In genomic region chr1:193118803-193119730, GRCh38 we compare ENCODE assay signal across 17 cellular contexts.
"Had no signal": no experiment of that assay in that cellular context is flagged by ENCODE, and none has a peak within 500 bp of the region (broad histone marks: within the 10 kb centered on the region; RNA-seq: fewer than 3 reads in every experiment).

No MANE protein-coding gene starts in this region.

- H3K4me3 Mint-ChIP-seq: activated B cell treated with CpG ODN at 0.5 μM for 24 hours; activated T-cell treated with anti-CD3 and anti-CD28 coated beads, Interleukin-2, amount 50 U/mL, for 4 hours had no signal

- H3K9me3 Mint-ChIP-seq: activated B cell treated with CpG ODN at 0.5 μM for 24 hours; activated T-cell treated with anti-CD3 and anti-CD28 coated beads, Interleukin-2, amount 50 U/mL, for 4 hours; naive B cell had no signal

- FAIRE-seq: colon had no signal

- H3K27ac ChIP-seq: cardiac muscle cell, psoas muscle, suprapubic skin had no signal

- H3K27me3 ChIP-seq: suprapubic skin had no signal

- ATAC-seq: activated T-cell treated with anti-CD3 and anti-CD28 coated beads, Interleukin-2, amount 50 U/mL, for 4 hours; left colon; psoas muscle; sciatic nerve had no signal

- DNase-seq: activated B cell treated with CpG ODN at 0.5 μM for 24 hours; activated naive CD4-positive, alpha-beta T cell; activated T-cell treated with anti-CD3 and anti-CD28 coated beads, Interleukin-2, amount 50 U/mL, for 4 hours; foreskin melanocyte; head of caudate nucleus; left colon; naive B cell; nucleus accumbens; psoas muscle; stimulated activated CD4-positive, alpha-beta T cell treated with anti-CD3 and anti-CD28 coated beads, Interleukin-2, amount 100 ng/mL, for 24 hours; stimulated activated naive CD4-positive, alpha-beta T cell treated with Interleukin-2 at 50 U/mL for 16 hours; T-helper 2 cell had no signal

- H3K9me3 ChIP-seq: psoas muscle, suprapubic skin had no signal

- H3K4me3 ChIP-seq: cardiac muscle cell, lung, psoas muscle, suprapubic skin had no signal

- H3K27ac Mint-ChIP-seq: activated B cell treated with CpG ODN at 0.5 μM for 24 hours had no signal

- H3K27me3 Mint-ChIP-seq: activated B cell treated with CpG ODN at 0.5 μM for 24 hours, naive B cell had no signal

- H3K36me3 ChIP-seq: cardiac muscle cell, suprapubic skin had no signal
